ENCODE assay signal across 17 cellular contexts in the genomic region with DNA sequence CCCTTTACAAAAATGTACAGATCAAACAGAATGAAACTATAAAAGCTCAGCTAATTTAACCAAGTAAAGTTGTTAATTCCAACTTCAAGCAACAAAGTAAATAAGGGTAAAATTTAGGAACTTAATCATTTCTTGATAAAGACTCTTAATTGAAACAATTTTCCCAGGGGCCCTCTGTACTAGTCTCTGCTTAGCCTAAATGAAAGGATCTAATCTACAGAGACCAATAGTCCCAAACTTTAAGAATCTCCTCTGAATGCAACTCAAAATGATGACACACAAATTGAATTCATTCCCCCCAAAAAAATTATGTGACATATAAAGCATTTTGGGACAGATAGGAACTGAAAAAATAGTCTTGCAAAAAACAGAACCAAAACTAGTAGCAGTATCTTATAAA. TPM values are rescaled to one million over a fixed set of nuclear protein-coding genes. Genes with fewer than 3 reads are reported as not detected.
DNase-seq lines count a peak whose midpoint lies in the region; ATAC-seq, FAIRE-seq and TF ChIP-seq lines count a peak whose summit lies in the region.
"Had no signal": no experiment of that assay in that cellular context is flagged by ENCODE, and none has a peak within 500 bp of the region (broad histone marks: within the 10 kb centered on the region; RNA-seq: fewer than 3 reads in every experiment).

No MANE protein-coding gene starts in this region.

- H3K36me3 ChIP-seq in SU-DHL-6 (ENCODE audit: low read length) = no peaks in the 10 kb centered on the region
- H3K36me3 ChIP-seq in lower lobe of right lung = no peaks in the 10 kb centered on the region
- no peaks in the 10 kb centered on the region for H3K36me3 ChIP-seq in stomach
- H3K36me3 ChIP-seq: HAP-1 had no signal

- peaks cover 20% of the 10 kb centered on the region for H3K4me1 Mint-ChIP-seq in nephron

- no peaks in the 10 kb centered on the region for H3K9me3 ChIP-seq in SU-DHL-6 (ENCODE audit: insufficient read depth, low read length)
- no peaks in the 10 kb centered on the region for H3K9me3 ChIP-seq in lower lobe of right lung
- H3K9me3 ChIP-seq in stomach = no peaks in the 10 kb centered on the region
- H3K9me3 ChIP-seq: HAP-1 had no signal

- intact Hi-C loops in lower lobe of right lung (cut with DNase I) = no loop called here
- intact Hi-C loops in stomach (cut with DNase I; ENCODE audit: low total_unique reads) = no loop called here

- no peak overlapping the region for H2AFZ ChIP-seq in SU-DHL-6 (ENCODE audit: low read depth, low read length, severe bottlenecking)

- H4K20me1 ChIP-seq in SU-DHL-6 (ENCODE audit: low read depth, low read length) = no peaks in the 10 kb centered on the region

- H3K4me1 ChIP-seq in lower lobe of right lung = peaks cover 17% of the 10 kb centered on the region
- H3K4me1 ChIP-seq in stomach = peaks cover 9 to 64% (median 37%) of the 10 kb centered on the region in 4 donors

- peak overlapping the region; percentile 48 for H3K4me2 ChIP-seq in SU-DHL-6 (ENCODE audit: low read depth, low read length, poor library complexity, severe bottlenecking)

- TF ChIP-seq CTCF in 22Rv1 (IDR thresholded peaks at IDR 0.05) = no peak
- TF ChIP-seq CTCF in SU-DHL-6 (IDR thresholded peaks at IDR 0.05; ENCODE audit: insufficient read depth, low read length, poor library complexity, severe bottlenecking) = no peak
- TF ChIP-seq CTCF in nephron (IDR thresholded peaks at IDR 0.05; ENCODE audit: unreplicated experiment in 3 of 3) = no peak
- no peak for TF ChIP-seq CTCF in lower lobe of right lung (IDR thresholded peaks at IDR 0.05)
- TF ChIP-seq CTCF in stomach (IDR thresholded peaks at IDR 0.05) = no peak

- H3K4me3 Mint-ChIP-seq in nephron = no peak overlapping the region

- no peak for TF ChIP-seq POLR2A in stomach (IDR thresholded peaks at IDR 0.05)

- no peaks in the 10 kb centered on the region for H3K9me2 ChIP-seq in SU-DHL-6 (replicated peaks; ENCODE audit: insufficient read depth, low read length)

- peak overlapping the region; percentile 17 for H3K9ac ChIP-seq in SU-DHL-6 (ENCODE audit: low read length)

- peaks cover 69% of the 10 kb centered on the region for H3F3A ChIP-seq in SU-DHL-6 (ENCODE audit: insufficient read depth)

- H3K79me2 ChIP-seq in SU-DHL-6 (ENCODE audit: insufficient read depth, low read length) = peaks cover 98% of the 10 kb centered on the region

- DNase-seq in GM19239 (ENCODE audit: insufficient read length, low spot score) (no peak), lower lobe of right lung (no peak), SW480 (ENCODE audit: low spot score) (no peak), stomach (no peak)
- DNase-seq: C1 segment of cervical spinal cord, NCI-H1436 treated with DMSO at 0.1 percent for 48 hours, NCI-H2029 treated with DMSO at 0.1 percent for 48 hours, NCI-H2171 treated with DMSO at 0.1 percent for 48 hours, NCI-H510A treated with DMSO at 0.1 percent for 48 hours, NCI-H82 had no signal

- H3K4me3 ChIP-seq in SU-DHL-6 (ENCODE audit: insufficient read depth, low read length, poor library complexity, severe bottlenecking) (peak overlapping the region; percentile 6), lower lobe of right lung (no peak overlapping the region), stomach (no peak overlapping the region)
- H3K4me3 ChIP-seq: HAP-1 had no signal

- H3K36me3 Mint-ChIP-seq in nephron (ENCODE audit: low read depth) = peaks cover 17% of the 10 kb centered on the region

- peak overlapping the region in 2 of 3 experiments; percentile 85 to 90 for H3K27ac Mint-ChIP-seq in nephron

- H3K27ac ChIP-seq in 22Rv1 (peak overlapping the region; percentile 77), SU-DHL-6 (ENCODE audit: low read depth, low read length) (peak overlapping the region; percentile 73), lower lobe of right lung (no peak overlapping the region), stomach (no peak overlapping the region)

- H3K27me3 ChIP-seq in SU-DHL-6 (ENCODE audit: low read length) (no peaks in the 10 kb centered on the region), lower lobe of right lung (ENCODE audit: low read depth) (no peaks in the 10 kb centered on the region), stomach (no peaks in the 10 kb centered on the region)

- H3K9me3 Mint-ChIP-seq in nephron = no peaks in the 10 kb centered on the region

- peak; percentile 65 for FAIRE-seq in GM19239 (lab: Jason Lieb, UNC)

- TF ChIP-seq EP300 in stomach (IDR thresholded peaks at IDR 0.05) = no peak

- ATAC-seq in lower lobe of right lung = no peak
- no peak for ATAC-seq in GM18511 (IDR thresholded peaks at IDR 0.05; ENCODE audit: unreplicated experiment)
- ATAC-seq: Panc1, Right ventricle myocardium inferior had no signal

- H3K27me3 Mint-ChIP-seq in nephron (ENCODE audit: low read depth) = no peaks in the 10 kb centered on the region

RNA-seq across cellular contexts. Expression of gene EYA3, which starts 16.6 kb away (rescaled TPM):
- total RNA-seq in lower lobe of right lung (20.4 TPM), stomach (10 to 100 TPM; 11.1 to 38.2 (median 14.5) TPM)
- polyA plus RNA-seq in stomach = 1 to 10 TPM; 2.9 to 3.6 (median 3.6) TPM

Comparison
In these comparisons a context has a peak if more than half of its experiments do, and no peak if none do; other contexts are left out.
1. H3K27ac ChIP-seq: peak in 22Rv1 (single experiment) and SU-DHL-6 (single experiment); none in lower lobe of right lung (single experiment) and stomach (0 of 5).